Comparison of ENCODE assay signal across 16 cellular contexts in genomic region chr13:74466015-74466414, GRCh38.
DNase-seq lines count a peak whose midpoint lies in the region; FAIRE-seq and TF ChIP-seq lines count a peak whose summit lies in the region.
"Had no signal": no experiment of that assay in that cellular context is flagged by ENCODE, and none has a peak within 500 bp of the region (broad histone marks: within the 10 kb centered on the region; RNA-seq: fewer than 3 reads in every experiment).

No MANE protein-coding gene starts in this region.

- no peak overlapping the region for H3K4me3 ChIP-seq in epithelial cell of esophagus (ENCODE audit: low read length)
- H3K4me3 ChIP-seq: BLaER1 treated with 17β-estradiol and CSF1 and Interleukin-3, amounts not matched to agents 10 nM and 100 nM had no signal

- H3K36me3 Mint-ChIP-seq in endothelial cell (ENCODE audit: low read depth, unreplicated experiment): no peaks in the 10 kb centered on the region
- H3K36me3 Mint-ChIP-seq: CD4-positive, CD25-positive, alpha-beta regulatory T cell had no signal

- no peak overlapping the region for H3K27ac Mint-ChIP-seq in endothelial cell (ENCODE audit: unreplicated experiment)
- H3K27ac Mint-ChIP-seq: CD4-positive, CD25-positive, alpha-beta regulatory T cell; HFFc6 had no signal

- peak; percentile 4 for DNase-seq in NCI-H748 (lab: John Stamatoyannopoulos, UW; ENCODE audit: unreplicated experiment)
- DNase-seq in NCI-H748 treated with DMSO at 0.1 percent for 48 hours (lab: John Stamatoyannopoulos, UW): no peak
- peak; percentile 40 for DNase-seq in epithelial cell of esophagus (ENCODE audit: low read depth)
- peak; percentile 5 for DNase-seq in iPS DF 19.7 (ENCODE audit: low read depth, low spot score)
- DNase-seq in renal cortical epithelial cell (ENCODE audit: low read depth): peak; percentile 16
- DNase-seq in endothelial cell (ENCODE audit: low spot score): no peak
- no peak for DNase-seq in urothelium cell line (ENCODE audit: low spot score)
- DNase-seq in NCI-H1105 (lab: John Stamatoyannopoulos, UW): no peak
- DNase-seq: ACHN; CD4-positive, CD25-positive, alpha-beta regulatory T cell; DMS53; GF-D8; HCEC 1CT; HFFc6 had no signal

- no peaks in the 10 kb centered on the region for H3K4me1 Mint-ChIP-seq in endothelial cell (ENCODE audit: unreplicated experiment)
- H3K4me1 Mint-ChIP-seq: CD4-positive, CD25-positive, alpha-beta regulatory T cell had no signal

- no peaks in the 10 kb centered on the region for H3K27me3 Mint-ChIP-seq in endothelial cell (ENCODE audit: unreplicated experiment)

- no peak overlapping the region for H3K4me3 Mint-ChIP-seq in endothelial cell (ENCODE audit: unreplicated experiment)
- H3K4me3 Mint-ChIP-seq: CD4-positive, CD25-positive, alpha-beta regulatory T cell; HFFc6 had no signal

- TF ChIP-seq CTCF in epithelial cell of esophagus (IDR thresholded peaks at IDR 0.05; ENCODE audit: insufficient read depth, low read depth, low read length, missing control alignments) (no peak), endothelial cell (IDR thresholded peaks at IDR 0.05; ENCODE audit: unreplicated experiment) (no peak)

- no peaks in the 10 kb centered on the region for H3K9me3 Mint-ChIP-seq in endothelial cell (ENCODE audit: unreplicated experiment)
- H3K9me3 Mint-ChIP-seq: HFFc6 had no signal

- FAIRE-seq in urothelium cell line (lab: Jason Lieb, UNC): no peak
- FAIRE-seq: GM19239 had no signal

Comparison
In these comparisons a context has a peak if more than half of its experiments do, and no peak if none do; other contexts are left out.
1. DNase-seq: peak in NCI-H748 (single experiment), epithelial cell of esophagus (single experiment), iPS DF 19.7 (single experiment) and renal cortical epithelial cell (single experiment); none in NCI-H748 treated with DMSO at 0.1 percent for 48 hours (single experiment), endothelial cell (single experiment), urothelium cell line (single experiment) and NCI-H1105 (single experiment).